ENCODE assay signal across 24 cellular contexts in genomic region chr2:170301606-170302005, GRCh38.
"Had no signal": no experiment of that assay in that cellular context is flagged by ENCODE, and none has a peak within 500 bp of the region (broad histone marks: within the 10 kb centered on the region; RNA-seq: fewer than 3 reads in every experiment).

No MANE protein-coding gene starts in this region.

- DNase-seq: cerebellar nuclear complex; esophagus squamous epithelium; foreskin fibroblast; glutamatergic neuron; kidney; left cardiac atrium; left ventricle myocardium superior; mesenchymal stem cell; naive thymus-derived CD4-positive, alpha-beta T cell; nucleus accumbens; pancreas; right cardiac atrium; spleen; stimulated activated CD4-positive, alpha-beta T cell treated with anti-CD3 and anti-CD28 coated beads, Interleukin-15, amount 100 ng/mL, for 24 hours; stimulated activated CD4-positive, alpha-beta T cell treated with anti-CD3 and anti-CD28 coated beads, Interleukin-1b, Interleukin-23, amount 100 ng/mL, for 48 hours; stimulated activated CD4-positive, alpha-beta T cell treated with anti-CD3 and anti-CD28 coated beads, Interleukin-4, amount 100 ng/mL, for 4 hours; stimulated activated naive B cell treated with anti-CD40 and anti-IgM and Interleukin-4, amounts not matched to agents 10 μg/mL and 1 μg/mL and 100 μg/mL, for 72 hours; stimulated activated naive CD8-positive, alpha-beta T cell treated with anti-CD3 and anti-CD28 coated beads, Interleukin-15, amount 100 ng/mL, for 72 hours; testis; upper lobe of right lung had no signal

- H3K27me3 ChIP-seq: esophagus squamous epithelium, pancreas, spleen, testis, tibial nerve, upper lobe of right lung had no signal

- H3K4me3 ChIP-seq: esophagus squamous epithelium, gastroesophageal sphincter, lung, pancreas, spleen, testis, tibial nerve, upper lobe of right lung had no signal

- H3K36me3 ChIP-seq: esophagus squamous epithelium, gastroesophageal sphincter, pancreas, spleen, tibial nerve, upper lobe of right lung had no signal

- ATAC-seq: gastroesophageal sphincter; left cardiac atrium; left ventricle myocardium superior; naive thymus-derived CD4-positive, alpha-beta T cell; pancreas; right cardiac atrium; stimulated activated naive B cell treated with anti-CD40 and anti-IgM and Interleukin-4, amounts not matched to agents 10 μg/mL and 1 μg/mL and 100 μg/mL, for 72 hours; stimulated activated naive CD8-positive, alpha-beta T cell treated with anti-CD3 and anti-CD28 coated beads, Interleukin-15, amount 100 ng/mL, for 72 hours; upper lobe of right lung had no signal

- H3K4me1 ChIP-seq: esophagus squamous epithelium, gastroesophageal sphincter, pancreas, spleen, testis, tibial nerve, upper lobe of right lung had no signal

- FAIRE-seq: colon, kidney, pancreas had no signal

- H3K9me3 ChIP-seq: esophagus squamous epithelium, gastroesophageal sphincter, pancreas, spleen, testis, tibial nerve, upper lobe of right lung had no signal

- H3K27ac ChIP-seq: esophagus squamous epithelium, gastroesophageal sphincter, pancreas, spleen, testis, tibial nerve, upper lobe of right lung had no signal
